ENCODE assay signal across 1 cellular context in the genomic region with DNA sequence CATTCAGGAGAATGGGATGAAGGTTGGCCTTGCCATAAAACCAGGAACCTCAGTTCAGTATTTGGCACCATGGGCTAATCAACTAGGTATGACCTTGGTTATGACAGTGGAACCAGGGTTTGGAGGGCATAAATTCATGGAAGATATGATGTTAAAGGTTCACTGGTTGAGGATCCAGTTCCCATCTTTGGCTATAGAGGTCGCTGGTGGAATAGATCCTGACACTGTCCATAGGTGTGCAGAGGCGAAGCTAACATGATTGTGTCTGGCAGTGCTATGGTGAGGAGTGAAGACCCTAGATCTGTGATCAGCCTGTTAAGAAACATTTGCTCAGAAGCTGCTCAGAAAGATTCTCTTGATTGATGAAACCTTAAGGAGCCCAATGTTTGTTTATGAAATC.
TF ChIP-seq lines count a peak whose summit lies in the region.

No MANE protein-coding gene starts in this region.

TF ChIP-seq in K562, 482 proteins besides CTCF, POLR2A, EP300 and RAD21:
- TF ChIP-seq SMAD3 (CRISPR knock-in tag; conservative IDR thresholded peaks at IDR 0.05) (no peak), E2F3 (CRISPR knock-in tag; IDR thresholded peaks at IDR 0.05) (no peak), CHD2 (IDR thresholded peaks at IDR 0.05; ENCODE audit: low read depth, low read length) (no peak), TCF7L2 (IDR thresholded peaks at IDR 0.05; ENCODE audit: low read depth, low read length) (no peak), PCBP2 (IDR thresholded peaks at IDR 0.05; ENCODE audit: low read depth, low read length, poor library complexity, severe bottlenecking) (no peak), FUS (optimal IDR thresholded peaks at IDR 0.05; ENCODE audit: low read depth, low read length) (no peak)
- TF ChIP-seq, protein P1, sequence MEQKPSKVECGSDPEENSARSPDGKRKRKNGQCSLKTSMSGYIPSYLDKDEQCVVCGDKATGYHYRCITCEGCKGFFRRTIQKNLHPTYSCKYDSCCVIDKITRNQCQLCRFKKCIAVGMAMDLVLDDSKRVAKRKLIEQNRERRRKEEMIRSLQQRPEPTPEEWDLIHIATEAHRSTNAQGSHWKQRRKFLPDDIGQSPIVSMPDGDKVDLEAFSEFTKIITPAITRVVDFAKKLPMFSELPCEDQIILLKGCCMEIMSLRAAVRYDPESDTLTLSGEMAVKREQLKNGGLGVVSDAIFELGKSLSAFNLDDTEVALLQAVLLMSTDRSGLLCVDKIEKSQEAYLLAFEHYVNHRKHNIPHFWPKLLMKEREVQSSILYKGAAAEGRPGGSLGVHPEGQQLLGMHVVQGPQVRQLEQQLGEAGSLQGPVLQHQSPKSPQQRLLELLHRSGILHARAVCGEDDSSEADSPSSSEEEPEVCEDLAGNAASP (IDR thresholded peaks at IDR 0.05) = no peak
- TF ChIP-seq, protein P2, sequence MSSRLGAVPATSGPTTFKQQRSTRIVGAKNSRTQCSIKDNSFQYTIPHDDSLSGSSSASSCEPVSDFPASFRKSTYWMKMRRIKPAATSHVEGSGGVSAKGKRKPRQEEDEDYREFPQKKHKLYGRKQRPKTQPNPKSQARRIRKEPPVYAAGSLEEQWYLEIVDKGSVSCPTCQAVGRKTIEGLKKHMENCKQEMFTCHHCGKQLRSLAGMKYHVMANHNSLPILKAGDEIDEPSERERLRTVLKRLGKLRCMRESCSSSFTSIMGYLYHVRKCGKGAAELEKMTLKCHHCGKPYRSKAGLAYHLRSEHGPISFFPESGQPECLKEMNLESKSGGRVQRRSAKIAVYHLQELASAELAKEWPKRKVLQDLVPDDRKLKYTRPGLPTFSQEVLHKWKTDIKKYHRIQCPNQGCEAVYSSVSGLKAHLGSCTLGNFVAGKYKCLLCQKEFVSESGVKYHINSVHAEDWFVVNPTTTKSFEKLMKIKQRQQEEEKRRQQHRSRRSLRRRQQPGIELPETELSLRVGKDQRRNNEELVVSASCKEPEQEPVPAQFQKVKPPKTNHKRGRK (tag; IDR thresholded peaks at IDR 0.05) = no peak
